ENCODE assay signal across 8 cellular contexts in the genomic region with DNA sequence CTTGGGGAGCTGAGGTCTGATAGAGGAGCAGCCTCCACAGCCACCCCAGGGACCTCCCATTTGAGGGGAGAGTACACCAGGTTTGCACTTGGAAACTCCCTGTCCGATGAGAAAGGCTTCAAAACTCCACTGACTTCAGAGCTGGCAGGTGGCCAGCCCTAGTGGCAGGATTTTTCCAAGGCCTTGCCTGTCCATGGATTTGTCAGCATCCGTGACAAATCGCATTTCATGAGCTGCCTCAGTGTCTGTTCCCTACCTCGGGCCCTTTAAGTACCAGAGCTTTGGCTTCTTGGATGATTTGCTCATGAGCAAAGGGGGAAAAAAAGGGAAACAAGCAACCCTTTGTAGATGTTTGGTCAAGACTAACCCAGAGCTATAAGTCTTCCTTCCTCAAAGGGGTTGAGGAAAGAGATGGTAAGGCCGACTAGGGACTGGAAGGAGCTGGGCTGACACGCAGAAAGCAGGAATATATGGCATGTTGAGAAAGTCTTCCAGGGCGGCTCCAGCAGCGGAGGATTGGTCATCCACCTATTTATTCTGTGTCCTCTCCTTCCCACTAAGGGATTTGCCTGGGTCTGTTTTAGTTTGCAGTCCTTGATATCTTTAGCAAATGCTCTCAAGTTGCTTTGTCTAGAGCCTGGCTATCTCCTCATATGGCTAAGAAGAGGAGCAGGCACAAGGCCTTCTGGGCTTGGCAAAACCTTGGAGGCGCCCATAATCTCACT. TPM values are rescaled to one million over a fixed set of nuclear protein-coding genes. Genes with fewer than 3 reads are reported as not detected.
DNase-seq lines count a peak whose midpoint lies in the region; ATAC-seq and TF ChIP-seq lines count a peak whose summit lies in the region.

No MANE protein-coding gene starts in this region.

- H3K4me2 ChIP-seq in GM23338, result no peak overlapping the region

- no peak for TF ChIP-seq CTCF in GM23338 (conservative IDR thresholded peaks at IDR 0.05; ENCODE audit: low read depth in 2 of 2)
- peak in 3 of 6 experiments; percentile 56 to 64 (median 63) for TF ChIP-seq CTCF in Peyer's patch (IDR thresholded peaks at IDR 0.05)

- peaks cover 9% of the 10 kb centered on the region for H3F3A ChIP-seq in GM23338 (replicated peaks; ENCODE audit: low read depth)

- H3K36me3 ChIP-seq in GM23338 (ENCODE audit: insufficient read depth) (no peaks in the 10 kb centered on the region), Peyer's patch (no peaks in the 10 kb centered on the region), esophagus (ENCODE audit: control insufficient read depth in 2 of 2, insufficient read depth in 2 of 2, low read length in 1 of 2) (no peaks in the 10 kb centered on the region)

- H3K9me3 ChIP-seq in Peyer's patch (no peaks in the 10 kb centered on the region), esophagus (ENCODE audit: control insufficient read depth in 2 of 2, insufficient read depth in 1 of 2, low read depth in 1 of 2, low read length in 1 of 2) (no peaks in the 10 kb centered on the region)

- peak overlapping the region; percentile 52; the same call in 1 of the 2 replicates for H2AFZ ChIP-seq in GM23338

- peaks cover 14% of the 10 kb centered on the region for H3K79me2 ChIP-seq in GM23338 (replicated peaks; ENCODE audit: insufficient read depth)

- H3K4me3 ChIP-seq in GM23338 (no peak overlapping the region), Peyer's patch (no peak overlapping the region), esophagus (ENCODE audit: low read depth in 1 of 2, low read length in 2 of 2) (no peak overlapping the region)

- H3K27ac ChIP-seq in GM23338 (ENCODE audit: low read depth) (no peak overlapping the region), Peyer's patch (peak overlapping the region; percentile 5 to 86 (median 34)), esophagus (ENCODE audit: low read depth in 2 of 2, low read length in 1 of 2) (peak overlapping the region; percentile 74 to 87)

- no peaks in the 10 kb centered on the region for H3K9me3 Mint-ChIP-seq in GM23338

- peaks cover 14% of the 10 kb centered on the region for H3K27me3 Mint-ChIP-seq in GM23338 (ENCODE audit: insufficient read depth, low read depth, poor library complexity)

- no peak overlapping the region for H3K27ac Mint-ChIP-seq in GM23338

- TF ChIP-seq POLR2A in Peyer's patch (IDR thresholded peaks at IDR 0.05), result no peak

- H3K27me3 ChIP-seq in GM23338 (ENCODE audit: insufficient read depth) (no peaks in the 10 kb centered on the region), Peyer's patch (no peaks in the 10 kb centered on the region), esophagus (ENCODE audit: control insufficient read depth in 1 of 2, insufficient read depth in 2 of 2, low read length in 2 of 2) (no peaks in the 10 kb centered on the region)

- DNase-seq in GM23338 (ENCODE audit: low spot score), result no peak
- peak in 2 of 3 donors; percentile 80 to 86 for DNase-seq in Peyer's patch
- peak; percentile 96 for DNase-seq in myocyte (ENCODE audit: low read depth)
- DNase-seq in activated CD4-positive, alpha-beta T cell treated with anti-CD3 and anti-CD28 coated beads for 1 hour, result no peak
- DNase-seq in activated CD4-positive, alpha-beta T cell treated with anti-CD3 and anti-CD28 coated beads for 4 hours, result no peak
- no peak for DNase-seq in activated CD8-positive, alpha-beta memory T cell treated with anti-CD3 and anti-CD28 coated beads, Interleukin-2, amount 50 U/mL, for 48 hours

- no peaks in the 10 kb centered on the region for H3K9me2 ChIP-seq in GM23338 (ENCODE audit: insufficient read depth)

- no peaks in the 10 kb centered on the region for H4K20me1 ChIP-seq in GM23338 (replicated peaks; ENCODE audit: insufficient read depth)

- no peak overlapping the region for H3K4me3 Mint-ChIP-seq in GM23338

- no peaks in the 10 kb centered on the region for H3K36me3 Mint-ChIP-seq in GM23338 (ENCODE audit: low read depth)

- H3K4me1 ChIP-seq in GM23338 (ENCODE audit: insufficient read depth) (peaks cover 21% of the 10 kb centered on the region), Peyer's patch (peaks cover 0 to 38% (median 2%) of the 10 kb centered on the region in 4 donors), esophagus (ENCODE audit: control insufficient read depth in 2 of 2, insufficient read depth in 2 of 2, low read length in 1 of 2) (peaks cover 2 to 13% of the 10 kb centered on the region in 2 donors)

- ATAC-seq in GM23338, result no peak
- ATAC-seq in HG03280 (IDR thresholded peaks at IDR 0.05; ENCODE audit: unreplicated experiment), result no peak

- H3K4me1 Mint-ChIP-seq in GM23338, result peaks cover 43% of the 10 kb centered on the region

- 35 to 40% methylated on average over 9 of the region's 9 CpGs for WGBS in esophagus, 2 donors

TF ChIP-seq in GM23338, 12 proteins besides CTCF, POLR2A, EP300 and RAD21 (continues in another document):
- no peak for TF ChIP-seq EZH2 (IDR thresholded peaks at IDR 0.05; ENCODE audit: low read depth, unreplicated experiment)
- TF ChIP-seq CREB1 (CRISPR knock-in tag; IDR thresholded peaks at IDR 0.05; ENCODE audit: low read depth), result no peak
- no peak for TF ChIP-seq ZNF114 (CRISPR knock-in tag; IDR thresholded peaks at IDR 0.05)
- no peak for TF ChIP-seq JUNB (IDR thresholded peaks at IDR 0.05; ENCODE audit: unreplicated experiment)
- TF ChIP-seq POLR2AphosphoS5 (IDR thresholded peaks at IDR 0.05; ENCODE audit: low read depth), result no peak
- TF ChIP-seq ZNF331 (CRISPR knock-in tag; IDR thresholded peaks at IDR 0.05; ENCODE audit: low read depth), result no peak
- TF ChIP-seq, protein P1, sequence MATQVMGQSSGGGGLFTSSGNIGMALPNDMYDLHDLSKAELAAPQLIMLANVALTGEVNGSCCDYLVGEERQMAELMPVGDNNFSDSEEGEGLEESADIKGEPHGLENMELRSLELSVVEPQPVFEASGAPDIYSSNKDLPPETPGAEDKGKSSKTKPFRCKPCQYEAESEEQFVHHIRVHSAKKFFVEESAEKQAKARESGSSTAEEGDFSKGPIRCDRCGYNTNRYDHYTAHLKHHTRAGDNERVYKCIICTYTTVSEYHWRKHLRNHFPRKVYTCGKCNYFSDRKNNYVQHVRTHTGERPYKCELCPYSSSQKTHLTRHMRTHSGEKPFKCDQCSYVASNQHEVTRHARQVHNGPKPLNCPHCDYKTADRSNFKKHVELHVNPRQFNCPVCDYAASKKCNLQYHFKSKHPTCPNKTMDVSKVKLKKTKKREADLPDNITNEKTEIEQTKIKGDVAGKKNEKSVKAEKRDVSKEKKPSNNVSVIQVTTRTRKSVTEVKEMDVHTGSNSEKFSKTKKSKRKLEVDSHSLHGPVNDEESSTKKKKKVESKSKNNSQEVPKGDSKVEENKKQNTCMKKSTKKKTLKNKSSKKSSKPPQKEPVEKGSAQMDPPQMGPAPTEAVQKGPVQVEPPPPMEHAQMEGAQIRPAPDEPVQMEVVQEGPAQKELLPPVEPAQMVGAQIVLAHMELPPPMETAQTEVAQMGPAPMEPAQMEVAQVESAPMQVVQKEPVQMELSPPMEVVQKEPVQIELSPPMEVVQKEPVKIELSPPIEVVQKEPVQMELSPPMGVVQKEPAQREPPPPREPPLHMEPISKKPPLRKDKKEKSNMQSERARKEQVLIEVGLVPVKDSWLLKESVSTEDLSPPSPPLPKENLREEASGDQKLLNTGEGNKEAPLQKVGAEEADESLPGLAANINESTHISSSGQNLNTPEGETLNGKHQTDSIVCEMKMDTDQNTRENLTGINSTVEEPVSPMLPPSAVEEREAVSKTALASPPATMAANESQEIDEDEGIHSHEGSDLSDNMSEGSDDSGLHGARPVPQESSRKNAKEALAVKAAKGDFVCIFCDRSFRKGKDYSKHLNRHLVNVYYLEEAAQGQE (IDR thresholded peaks at IDR 0.05; ENCODE audit: unreplicated experiment), result no peak

RNA-seq across cellular contexts. Expression of a gene that starts 2.7 kb away (rescaled TPM):
- total RNA-seq in GM23338 (2014; rRNA removed; shearing (Covaris generic)), result 47.8 and 70.8 TPM in 2 replicates
- polyA plus RNA-seq in GM23338 (2016; fragmentation: Nextera tagmentation; extraction: Ambion mirVana) (13.3 and 14.9 TPM in 2 replicates), esophagus (10 to 100 TPM; 37.6 to 55.0 TPM)
- total RNA-seq in Peyer's patch (100 to 1,000 TPM in 3 of 4 donors, 10 to 100 TPM in 1; 68.7 to 199 (median 122) TPM), myocyte (221 and 384 TPM in 2 replicates)
- 653 TPM for polyA plus RNA-seq in myocyte (2012)

RNA-seq across cellular contexts. Expression of a gene that starts 37.0 kb away (rescaled TPM):
- total RNA-seq in GM23338 (2014; rRNA removed; shearing (Covaris generic)), result not detected in 2 replicates
- not detected in 2 replicates for polyA plus RNA-seq in GM23338 (2016; fragmentation: Nextera tagmentation; extraction: Ambion mirVana)
- total RNA-seq in Peyer's patch, result not detected
- polyA plus RNA-seq in esophagus, result 1 to 10 TPM in 1 of 2 donors, under 1 TPM in 1; 0.18 to 1.1 TPM
- total RNA-seq in myocyte, result not detected in 2 replicates
- polyA plus RNA-seq in myocyte (2012), result not detected

Comparison
In these comparisons a context has a peak if more than half of its experiments do, and no peak if none do; other contexts are left out.
1. DNase-seq: peak in Peyer's patch (2 of 3) and myocyte (single experiment); none in GM23338 (single experiment), activated CD4-positive, alpha-beta T cell treated with anti-CD3 and anti-CD28 coated beads for 1 hour (single experiment), activated CD4-positive, alpha-beta T cell treated with anti-CD3 and anti-CD28 coated beads for 4 hours (0 of 2) and activated CD8-positive, alpha-beta memory T cell treated with anti-CD3 and anti-CD28 coated beads, Interleukin-2, amount 50 U/mL, for 48 hours (single experiment).